Comparison of ENCODE assay signal across 8 cellular contexts in the genomic region with DNA sequence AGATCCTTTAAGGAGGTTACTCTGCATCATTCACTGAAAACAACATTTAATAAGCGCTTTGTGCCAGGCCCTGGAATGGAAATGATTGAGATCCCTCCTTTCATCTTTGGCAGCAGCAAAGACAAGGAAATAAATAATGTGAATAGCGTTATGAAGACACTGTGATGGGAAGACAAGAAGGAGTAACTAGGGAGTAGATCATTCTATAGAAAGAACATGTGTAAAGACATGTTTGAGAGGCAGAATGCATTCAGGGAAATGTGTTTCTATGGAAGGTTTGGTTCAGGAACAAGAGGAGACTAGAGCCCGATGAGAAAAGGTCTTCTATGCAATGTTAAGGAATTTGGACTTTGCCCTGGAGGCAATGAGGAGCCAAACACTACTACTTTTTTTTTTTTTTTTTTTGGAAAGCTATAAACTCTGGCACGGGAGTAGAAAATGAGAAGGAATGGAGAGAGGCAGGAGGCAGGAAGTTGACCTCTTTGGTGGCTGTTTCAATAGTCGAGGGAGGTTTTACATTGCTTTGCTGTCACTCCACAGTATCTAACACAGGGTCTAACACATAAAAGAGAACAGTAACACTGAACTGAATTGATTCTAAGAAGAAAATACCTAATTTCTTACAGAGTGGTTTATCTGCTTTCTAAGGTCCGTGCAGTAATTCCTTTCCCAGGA. TPM values are rescaled to one million over a fixed set of nuclear protein-coding genes. Genes with fewer than 3 reads are reported as not detected.
DNase-seq lines count a peak whose midpoint lies in the region; ATAC-seq, FAIRE-seq and TF ChIP-seq lines count a peak whose summit lies in the region.

No MANE protein-coding gene starts in this region.

- no peak overlapping the region for H2AFZ ChIP-seq in astrocyte (ENCODE audit: low read depth, low read length)

- TF ChIP-seq POLR2A in spleen (IDR thresholded peaks at IDR 0.05), result no peak

- H3K27me3 Mint-ChIP-seq in astrocyte (ENCODE audit: low read depth, unreplicated experiment), result no peaks in the 10 kb centered on the region

- peak overlapping the region; percentile 24 for H3K4me2 ChIP-seq in astrocyte (ENCODE audit: low read length)

- CTCF ChIA-PET in GM10248 (lab: Yijun Ruan, JAX), result no interaction called here

- H3K36me3 Mint-ChIP-seq in astrocyte (ENCODE audit: low read depth, unreplicated experiment), result no peaks in the 10 kb centered on the region

- no peak overlapping the region for H3K4me3 Mint-ChIP-seq in astrocyte (ENCODE audit: unreplicated experiment)

- no peaks in the 10 kb centered on the region for H3K9me3 ChIP-seq in astrocyte (ENCODE audit: insufficient read depth, low read depth, low read length)
- H3K9me3 ChIP-seq in right atrium auricular region, result peaks cover 0 to 6% of the 10 kb centered on the region in 2 donors
- H3K9me3 ChIP-seq in spleen, result peaks cover 0 to 34% (median 21%) of the 10 kb centered on the region in 8 donors

- POLR2A ChIA-PET in GM10248 (lab: Yijun Ruan, JAX), result no interaction called here

- H3K27me3 ChIP-seq in astrocyte (ENCODE audit: insufficient read depth, low read length) (no peaks in the 10 kb centered on the region), right atrium auricular region (no peaks in the 10 kb centered on the region), spleen (replicated peaks in 1 of 7) (no peaks in the 10 kb centered on the region)

- TF ChIP-seq CTCF in astrocyte (IDR thresholded peaks at IDR 0.05; ENCODE audit: insufficient read depth, low read depth, low read length) (no peak), right atrium auricular region (IDR thresholded peaks at IDR 0.05) (no peak), spleen (IDR thresholded peaks at IDR 0.05 in 8 of 11, conservative IDR thresholded peaks at IDR 0.05 in 3 of 11) (no peak), GM10248 (IDR thresholded peaks at IDR 0.05; ENCODE audit: control extremely low read depth, extremely low read depth, low read depth, missing control alignments) (no peak)

- peak overlapping the region; percentile 19 for H3K9ac ChIP-seq in astrocyte (ENCODE audit: low read length)

- peaks cover 33% of the 10 kb centered on the region for H3K4me1 Mint-ChIP-seq in astrocyte (ENCODE audit: low read depth, unreplicated experiment)

- FAIRE-seq in astrocyte (lab: Jason Lieb, UNC), result no peak

- no peak for ATAC-seq in GM18870 (IDR thresholded peaks at IDR 0.05; ENCODE audit: unreplicated experiment)

- H3K4me1 ChIP-seq in astrocyte (ENCODE audit: insufficient read depth, low read length), result peaks cover 16% of the 10 kb centered on the region
- peaks cover 0 to 25% of the 10 kb centered on the region in 2 donors for H3K4me1 ChIP-seq in right atrium auricular region
- peaks cover 0 to 42% (median 10%) of the 10 kb centered on the region in 6 donors for H3K4me1 ChIP-seq in spleen

- H3K9me3 Mint-ChIP-seq in astrocyte (ENCODE audit: unreplicated experiment), result peaks cover 1% of the 10 kb centered on the region

- peaks cover 78% of the 10 kb centered on the region for H4K20me1 ChIP-seq in astrocyte (ENCODE audit: insufficient read depth, low read length)

- no peak overlapping the region for H3K4me3 ChIP-seq in astrocyte (ENCODE audit: insufficient read depth, low read depth, low read length)
- no peak overlapping the region for H3K4me3 ChIP-seq in right atrium auricular region
- no peak overlapping the region for H3K4me3 ChIP-seq in spleen

- WGBS in spleen, 5 donors, result 79 to 88% (median 82%) methylated on average over 6 of the region's 6 CpGs

- H3K27ac ChIP-seq in astrocyte (ENCODE audit: low read depth, low read length) (peak overlapping the region; percentile 53), right atrium auricular region (peak overlapping the region; percentile 41 to 55), spleen (peak overlapping the region in 5 of 8 donors; percentile 6 to 44 (median 24))

- intact Hi-C loops in spleen (cut with DNase I; ENCODE audit: low total_unique reads), result no loop called here

- H3K36me3 ChIP-seq in astrocyte (ENCODE audit: insufficient read depth, low read length) (no peaks in the 10 kb centered on the region), right atrium auricular region (no peaks in the 10 kb centered on the region), spleen (peaks cover 0 to 10% (median 0%) of the 10 kb centered on the region in 6 donors)

- peaks cover 98% of the 10 kb centered on the region for H3K79me2 ChIP-seq in astrocyte (ENCODE audit: insufficient read depth, low read length)

- H3K27ac Mint-ChIP-seq in astrocyte (ENCODE audit: unreplicated experiment), result peak overlapping the region; percentile 66

- peak; percentile 50 for DNase-seq in GM04504 (ENCODE audit: low read depth)
- DNase-seq in astrocyte (ENCODE audit: low read depth), result no peak
- no peak for DNase-seq in right atrium auricular region (ENCODE audit: low spot score)
- no peak for DNase-seq in spleen
- no peak for DNase-seq in GM10248 (ENCODE audit: extremely low spot score)
- no peak for DNase-seq in NCI-H2227 (lab: John Stamatoyannopoulos, UW; ENCODE audit: unreplicated experiment)
- DNase-seq in cortex of kidney (lab: John Stamatoyannopoulos, UW), result no peak

RNA-seq across cellular contexts. Expression of a gene that starts 44.9 kb away (rescaled TPM):
- total RNA-seq in astrocyte (36.9 and 44.7 TPM in 2 replicates), right atrium auricular region (10 to 100 TPM in 1 of 2 donors, 1 to 10 TPM in 1; 9.0 to 14.3 TPM), spleen (10 to 100 TPM; 19.1 to 29.0 (median 25.3) TPM)
- 1 to 10 TPM; 2.5 to 4.9 (median 4.2) TPM for polyA plus RNA-seq in spleen
